ENCODE assay signal across 29 cellular contexts in the genomic region with DNA sequence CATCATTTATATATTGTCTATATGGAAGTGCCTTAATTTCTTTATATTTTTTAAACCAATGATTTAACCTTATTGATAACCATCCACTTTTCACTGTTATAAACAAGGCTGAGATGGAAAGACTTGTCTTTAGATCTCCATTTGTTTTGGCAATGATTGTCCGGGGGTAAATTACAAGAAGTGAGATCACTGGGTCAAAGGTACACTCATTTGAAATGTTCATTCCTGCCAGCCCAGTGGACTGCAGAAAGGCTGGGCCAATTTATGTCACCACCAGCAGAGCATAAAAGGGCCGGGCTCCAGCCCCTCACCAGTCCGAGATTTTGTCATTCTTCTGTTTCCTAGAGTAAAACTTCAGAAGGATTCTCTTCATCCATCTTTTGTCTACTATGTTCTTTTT.
"Had no signal": no experiment of that assay in that cellular context is flagged by ENCODE, and none has a peak within 500 bp of the region (broad histone marks: within the 10 kb centered on the region; RNA-seq: fewer than 3 reads in every experiment).

No MANE protein-coding gene starts in this region.

- H3K27me3 Mint-ChIP-seq: activated T-helper 17 cell treated with anti-CD3 and anti-CD28 coated beads, Interleukin-2, amount 50 U/mL, for 72 hours had no signal

- H3K4me3 Mint-ChIP-seq: activated B cell treated with CpG ODN at 0.5 μM for 24 hours; activated CD4-positive, alpha-beta T cell treated with anti-CD3 and anti-CD28 coated beads, Interleukin-2, amount 10 ng/mL, durations not matched to agents 24 days and 14 days; activated naive CD4-positive, alpha-beta T cell treated with anti-CD3 and anti-CD28 coated beads for 36 hours; activated naive CD8-positive, alpha-beta T cell; activated T-cell treated with anti-CD3 and anti-CD28 coated beads, Interleukin-2, amount 50 U/mL, for 4 hours; activated T-helper 17 cell treated with anti-CD3 and anti-CD28 coated beads, Interleukin-2, amount 50 U/mL, for 72 hours; IgD-negative memory B cell; T-cell had no signal

- DNase-seq: activated B cell treated with CpG ODN at 0.5 μM for 24 hours; activated CD4-positive, alpha-beta T cell treated with anti-CD3 and anti-CD28 coated beads for 1 hour; activated CD4-positive, alpha-beta T cell treated with anti-CD3 and anti-CD28 coated beads, Interleukin-2, amount 10 ng/mL, durations not matched to agents 24 days and 14 days; activated CD4-positive, alpha-beta T cell treated with anti-CD3 and anti-CD28 coated beads, Interleukin-2, amount 50 U/mL, for 48 hours; activated CD8-positive, alpha-beta memory T cell treated with anti-CD3 and anti-CD28 coated beads for 24 hours; activated gamma-delta T cell; activated naive CD4-positive, alpha-beta T cell treated with anti-CD3 and anti-CD28 coated beads for 36 hours; activated T-cell treated with anti-CD3 and anti-CD28 coated beads, Interleukin-2, amount 50 U/mL, for 4 hours; amygdala; brain microvascular endothelial cell; KG1; NCI-H1048; NCI-H146; NCI-H187 treated with DMSO at 0.1 percent for 48 hours; NCI-H2081 treated with DMSO at 0.1 percent for 48 hours; NCI-H526; NCI-H774; NK-92 treated with Interleukin-12 subunit alpha and Interleukin-12 subunit beta, amount 100 ng/mL, for 24 hours; OCI-M1; RPMI8226; T-cell; T-helper 2 cell; T1000 had no signal

- H3K9me3 Mint-ChIP-seq: activated CD4-positive, alpha-beta T cell treated with anti-CD3 and anti-CD28 coated beads, Interleukin-2, amount 10 ng/mL, durations not matched to agents 24 days and 14 days had no signal

- H3K4me1 Mint-ChIP-seq: activated B cell treated with CpG ODN at 0.5 μM for 24 hours; activated CD4-positive, alpha-beta T cell treated with anti-CD3 and anti-CD28 coated beads, Interleukin-2, amount 10 ng/mL, durations not matched to agents 24 days and 14 days; IgD-negative memory B cell had no signal

- H3K36me3 Mint-ChIP-seq: IgD-negative memory B cell, T-cell had no signal

- ATAC-seq: activated T-cell treated with anti-CD3 and anti-CD28 coated beads, Interleukin-2, amount 50 U/mL, for 4 hours; activated T-helper 17 cell treated with anti-CD3 and anti-CD28 coated beads, Interleukin-2, amount 50 U/mL, for 72 hours; Panc1; Right ventricle myocardium inferior; T-cell had no signal

- H3K27ac ChIP-seq: brain microvascular endothelial cell, SK-N-MC had no signal

- H3K4me3 ChIP-seq: SK-N-MC had no signal

- H3K27ac Mint-ChIP-seq: activated B cell treated with CpG ODN at 0.5 μM for 24 hours; activated CD4-positive, alpha-beta T cell treated with anti-CD3 and anti-CD28 coated beads, Interleukin-2, amount 10 ng/mL, durations not matched to agents 24 days and 14 days; activated naive CD4-positive, alpha-beta T cell treated with anti-CD3 and anti-CD28 coated beads for 36 hours; activated naive CD8-positive, alpha-beta T cell; activated T-helper 17 cell treated with anti-CD3 and anti-CD28 coated beads, Interleukin-2, amount 50 U/mL, for 72 hours; IgD-negative memory B cell; T-cell had no signal

- H3K27me3 ChIP-seq: brain microvascular endothelial cell had no signal

- H3K36me3 ChIP-seq: brain microvascular endothelial cell had no signal
